Comparison of ENCODE assay signal across 23 cellular contexts in genomic region chr11:44598831-44599230, GRCh38. TPM values are rescaled to one million over a fixed set of nuclear protein-coding genes. Genes with fewer than 3 reads are reported as not detected.
DNase-seq lines count a peak whose midpoint lies in the region; ATAC-seq and TF ChIP-seq lines count a peak whose summit lies in the region.
"Had no signal": no experiment of that assay in that cellular context is flagged by ENCODE, and none has a peak within 500 bp of the region (broad histone marks: within the 10 kb centered on the region; RNA-seq: fewer than 3 reads in every experiment).

No MANE protein-coding gene starts in this region.

- peaks cover 6% of the 10 kb centered on the region for H3K36me3 Mint-ChIP-seq in activated CD8-positive, alpha-beta memory T cell treated with anti-CD3 and anti-CD28 coated beads, Interleukin-2, amount 10 ng/mL, durations not matched to agents 7 days and 5 days
- H3K36me3 Mint-ChIP-seq in activated naive CD8-positive, alpha-beta T cell treated with anti-CD3 and anti-CD28 coated beads for 36 hours, result peaks cover 51% of the 10 kb centered on the region
- H3K36me3 Mint-ChIP-seq in stimulated activated effector memory CD8-positive, alpha-beta T cell treated with anti-CD3 and anti-CD28 coated beads, Interleukin-12 subunit alpha, Interleukin-12 subunit beta, amount 100 ng/mL, for 72 hours, result peaks cover 96% of the 10 kb centered on the region
- H3K36me3 Mint-ChIP-seq: WTC11 had no signal

- no peaks in the 10 kb centered on the region for H3K36me3 ChIP-seq in OCI-LY1 (ENCODE audit: insufficient read depth, low read length)
- H3K36me3 ChIP-seq: BE2C, HAP-1 had no signal

- H3K27ac ChIP-seq in OCI-LY1 (ENCODE audit: low read depth, low read length, poor library complexity, severe bottlenecking), result peak overlapping the region; percentile 96
- H3K27ac ChIP-seq: A549, epithelial cell of prostate, SK-N-MC, suprapubic skin had no signal

- H3K9ac ChIP-seq in OCI-LY1 (ENCODE audit: low read length), result no peak overlapping the region

- no peak overlapping the region for H2AFZ ChIP-seq in OCI-LY1 (ENCODE audit: low read length)

- no peaks in the 10 kb centered on the region for H3K9me3 Mint-ChIP-seq in activated CD8-positive, alpha-beta memory T cell treated with anti-CD3 and anti-CD28 coated beads, Interleukin-2, amount 10 ng/mL, durations not matched to agents 7 days and 5 days (ENCODE audit: low read depth)
- no peaks in the 10 kb centered on the region for H3K9me3 Mint-ChIP-seq in activated naive CD8-positive, alpha-beta T cell treated with anti-CD3 and anti-CD28 coated beads for 36 hours
- H3K9me3 Mint-ChIP-seq in stimulated activated effector memory CD8-positive, alpha-beta T cell treated with anti-CD3 and anti-CD28 coated beads, Interleukin-12 subunit alpha, Interleukin-12 subunit beta, amount 100 ng/mL, for 72 hours, result no peaks in the 10 kb centered on the region
- H3K9me3 Mint-ChIP-seq: activated naive CD4-positive, alpha-beta T cell treated with anti-CD3 and anti-CD28 coated beads, Interleukin-2, amount 50 U/mL, for 24 hours; WTC11 had no signal

- DNase-seq in activated CD8-positive, alpha-beta memory T cell treated with anti-CD3 and anti-CD28 coated beads, Interleukin-2, amount 10 ng/mL, durations not matched to agents 7 days and 5 days, result no peak
- DNase-seq in activated CD8-positive, alpha-beta memory T cell treated with anti-CD3 and anti-CD28 coated beads for 24 hours, result no peak
- DNase-seq in activated naive CD8-positive, alpha-beta T cell treated with anti-CD3 and anti-CD28 coated beads for 36 hours, result no peak
- DNase-seq in stimulated activated effector memory CD8-positive, alpha-beta T cell treated with anti-CD3 and anti-CD28 coated beads, Interleukin-12 subunit alpha, Interleukin-12 subunit beta, amount 100 ng/mL, for 72 hours (ENCODE audit: low spot score in 2 of 2), result no peak
- DNase-seq in HCEC 1CT, result no peak
- DNase-seq in activated CD4-positive, alpha-beta T cell treated with anti-CD3 and anti-CD28 coated beads, Interleukin-2, amount 50 U/mL, for 4 hours, result no peak
- DNase-seq: BE2C, glutamatergic neuron, NCI-H187, NCI-H2171 treated with DMSO at 0.1 percent for 48 hours, NCI-H526 treated with DMSO at 0.1 percent for 48 hours, RPMI8226, T1000 had no signal

- no peak overlapping the region for H3K4me2 ChIP-seq in OCI-LY1 (ENCODE audit: low read length)
- H3K4me2 ChIP-seq: A549 had no signal

- no peak overlapping the region for H3K4me3 Mint-ChIP-seq in activated CD8-positive, alpha-beta memory T cell treated with anti-CD3 and anti-CD28 coated beads, Interleukin-2, amount 10 ng/mL, durations not matched to agents 7 days and 5 days
- H3K4me3 Mint-ChIP-seq in activated naive CD8-positive, alpha-beta T cell treated with anti-CD3 and anti-CD28 coated beads for 36 hours, result no peak overlapping the region
- no peak overlapping the region for H3K4me3 Mint-ChIP-seq in stimulated activated effector memory CD8-positive, alpha-beta T cell treated with anti-CD3 and anti-CD28 coated beads, Interleukin-12 subunit alpha, Interleukin-12 subunit beta, amount 100 ng/mL, for 72 hours
- H3K4me3 Mint-ChIP-seq: activated naive CD4-positive, alpha-beta T cell treated with anti-CD3 and anti-CD28 coated beads, Interleukin-2, amount 50 U/mL, for 24 hours; WTC11 had no signal

- H3K79me2 ChIP-seq in OCI-LY1 (ENCODE audit: insufficient read depth, low read length), result no peaks in the 10 kb centered on the region

- H3K9me2 ChIP-seq in OCI-LY1 (ENCODE audit: low read depth, low read length), result no peaks in the 10 kb centered on the region

- ATAC-seq in activated CD8-positive, alpha-beta memory T cell treated with anti-CD3 and anti-CD28 coated beads, Interleukin-2, amount 10 ng/mL, durations not matched to agents 7 days and 5 days, result no peak
- no peak for ATAC-seq in stimulated activated effector memory CD8-positive, alpha-beta T cell treated with anti-CD3 and anti-CD28 coated beads, Interleukin-12 subunit alpha, Interleukin-12 subunit beta, amount 100 ng/mL, for 72 hours
- no peak for ATAC-seq in GM19035 (IDR thresholded peaks at IDR 0.05; ENCODE audit: unreplicated experiment)
- ATAC-seq: A549, HepG2, WTC11 had no signal

- no peaks in the 10 kb centered on the region for H3F3A ChIP-seq in OCI-LY1 (ENCODE audit: insufficient read depth, low read length)

- peak overlapping the region; percentile 49 for H3K27ac Mint-ChIP-seq in activated CD8-positive, alpha-beta memory T cell treated with anti-CD3 and anti-CD28 coated beads, Interleukin-2, amount 10 ng/mL, durations not matched to agents 7 days and 5 days
- H3K27ac Mint-ChIP-seq in activated naive CD8-positive, alpha-beta T cell treated with anti-CD3 and anti-CD28 coated beads for 36 hours, result peak overlapping the region; percentile 54
- peak overlapping the region; percentile 80 for H3K27ac Mint-ChIP-seq in stimulated activated effector memory CD8-positive, alpha-beta T cell treated with anti-CD3 and anti-CD28 coated beads, Interleukin-12 subunit alpha, Interleukin-12 subunit beta, amount 100 ng/mL, for 72 hours
- H3K27ac Mint-ChIP-seq: WTC11 had no signal

- H3K4me1 Mint-ChIP-seq in activated CD8-positive, alpha-beta memory T cell treated with anti-CD3 and anti-CD28 coated beads, Interleukin-2, amount 10 ng/mL, durations not matched to agents 7 days and 5 days, result peaks cover 38% of the 10 kb centered on the region
- H3K4me1 Mint-ChIP-seq in activated naive CD8-positive, alpha-beta T cell treated with anti-CD3 and anti-CD28 coated beads for 36 hours, result peaks cover 77% of the 10 kb centered on the region
- peaks cover 70% of the 10 kb centered on the region for H3K4me1 Mint-ChIP-seq in stimulated activated effector memory CD8-positive, alpha-beta T cell treated with anti-CD3 and anti-CD28 coated beads, Interleukin-12 subunit alpha, Interleukin-12 subunit beta, amount 100 ng/mL, for 72 hours

- no peaks in the 10 kb centered on the region for H4K20me1 ChIP-seq in OCI-LY1 (ENCODE audit: insufficient read depth, low read length)

- H3K4me1 ChIP-seq in OCI-LY1 (ENCODE audit: insufficient read depth, low read length, severe bottlenecking), result peaks cover 68% of the 10 kb centered on the region
- H3K4me1 ChIP-seq: BE2C, HAP-1 had no signal

- no peak for TF ChIP-seq CTCF in OCI-LY1 (IDR thresholded peaks at IDR 0.05; ENCODE audit: low read length)

- CTCF ChIA-PET in activated CD8-positive, alpha-beta memory T cell treated with anti-CD3 and anti-CD28 coated beads, Interleukin-2, amount 10 ng/mL, durations not matched to agents 7 days and 5 days (lab: Charles Lee), result interaction anchor here (1.0 to 1.7 kb wide), 6 partner anchors 12 to 42 kb away, joined by 3 to 6 read pairs (median 4); no protein-coding TSS in a partner anchor

- H3K27me3 ChIP-seq in OCI-LY1 (ENCODE audit: insufficient read depth, low read length), result no peaks in the 10 kb centered on the region
- H3K27me3 ChIP-seq: BE2C, suprapubic skin had no signal

- no peaks in the 10 kb centered on the region for H3K27me3 Mint-ChIP-seq in activated CD8-positive, alpha-beta memory T cell treated with anti-CD3 and anti-CD28 coated beads, Interleukin-2, amount 10 ng/mL, durations not matched to agents 7 days and 5 days
- no peaks in the 10 kb centered on the region for H3K27me3 Mint-ChIP-seq in activated naive CD8-positive, alpha-beta T cell treated with anti-CD3 and anti-CD28 coated beads for 36 hours
- H3K27me3 Mint-ChIP-seq: activated naive CD4-positive, alpha-beta T cell treated with anti-CD3 and anti-CD28 coated beads, Interleukin-2, amount 50 U/mL, for 24 hours had no signal

- no peaks in the 10 kb centered on the region for H3K9me3 ChIP-seq in OCI-LY1 (ENCODE audit: low read length)
- H3K9me3 ChIP-seq: A549, BE2C, HAP-1, suprapubic skin had no signal

- H3K4me3 ChIP-seq in OCI-LY1 (ENCODE audit: low read depth, low read length, poor library complexity, severe bottlenecking), result no peak overlapping the region
- H3K4me3 ChIP-seq: A549, HAP-1, SK-N-MC, suprapubic skin had no signal

RNA-seq across cellular contexts. Expression of gene CD82, which starts 33.4 kb away (rescaled TPM):
- 100 to 1,000 TPM in 1 of 2 experiments, 10 to 100 TPM in 1; 90.2 to 285 TPM for total RNA-seq in activated CD8-positive, alpha-beta memory T cell treated with anti-CD3 and anti-CD28 coated beads, Interleukin-2, amount 10 ng/mL, durations not matched to agents 7 days and 5 days
- total RNA-seq in activated naive CD8-positive, alpha-beta T cell treated with anti-CD3 and anti-CD28 coated beads for 36 hours, result 100 to 1,000 TPM; 339 to 343 TPM
- total RNA-seq: HepG2 had no signal
